10 cellular contexts compared by ENCODE assay signal in the genomic region with DNA sequence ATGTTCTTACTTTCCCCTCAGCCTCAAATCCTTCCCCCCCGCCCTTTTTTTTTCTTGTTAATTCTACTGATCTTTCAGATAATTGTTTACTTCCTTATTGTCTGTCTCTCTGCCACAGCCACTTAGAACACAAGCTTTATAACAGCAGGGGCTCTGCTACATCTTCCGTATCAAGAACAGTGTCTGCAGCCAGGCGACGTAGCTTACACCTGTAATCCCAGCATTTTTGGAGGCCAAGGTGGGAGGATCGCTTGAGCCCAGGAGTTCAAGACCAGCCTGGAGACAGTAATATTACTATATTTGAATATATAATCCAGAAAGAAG. TPM values are rescaled to one million over a fixed set of nuclear protein-coding genes. Genes with fewer than 3 reads are reported as not detected.
A peak's percentile ranks its signal among the peaks of the same experiment; 100 is the strongest.
DNase-seq lines count a peak whose midpoint lies in the region; ATAC-seq and TF ChIP-seq lines count a peak whose summit lies in the region.
"Had no signal": no experiment of that assay in that cellular context is flagged by ENCODE, and none has a peak within 500 bp of the region (broad histone marks: within the 10 kb centered on the region; RNA-seq: fewer than 3 reads in every experiment).

No MANE protein-coding gene starts in this region.

- POLR2A ChIA-PET in CD8-positive, alpha-beta T cell (lab: Charles Lee) = interaction anchor here (0.6 kb wide), 1 partner anchor 1668 kb away, joined by 4 read pairs; no protein-coding TSS in a partner anchor

- H3K27me3 ChIP-seq in CD8-positive, alpha-beta T cell (ENCODE audit: insufficient read depth, low read length) = no peaks in the 10 kb centered on the region

- no peaks in the 10 kb centered on the region for H3K27me3 Mint-ChIP-seq in CD8-positive, alpha-beta T cell (ENCODE audit: low read depth)
- peaks cover 6% of the 10 kb centered on the region for H3K27me3 Mint-ChIP-seq in brain
- H3K27me3 Mint-ChIP-seq in neural crest cell (ENCODE audit: low read depth) = no peaks in the 10 kb centered on the region

- no peaks in the 10 kb centered on the region for H3K9me3 Mint-ChIP-seq in CD8-positive, alpha-beta T cell
- H3K9me3 Mint-ChIP-seq in brain (peaks cover 0 to 4% (median 4%) of the 10 kb centered on the region in 5 experiments), neural crest cell (peaks cover 3% of the 10 kb centered on the region)

- ATAC-seq in CD8-positive, alpha-beta T cell = no peak
- ATAC-seq in HG02973 (IDR thresholded peaks at IDR 0.05; ENCODE audit: unreplicated experiment) (no peak), HG03095 (IDR thresholded peaks at IDR 0.05; ENCODE audit: unreplicated experiment) (no peak)
- ATAC-seq: activated T-cell treated with anti-CD3 and anti-CD28 coated beads, Interleukin-2, amount 50 U/mL, for 4 hours had no signal

- peaks cover 24% of the 10 kb centered on the region for H3K4me1 ChIP-seq in CD8-positive, alpha-beta T cell (ENCODE audit: insufficient read depth, low read length)

- H3K36me3 Mint-ChIP-seq in CD8-positive, alpha-beta T cell = peaks cover 9% of the 10 kb centered on the region
- H3K36me3 Mint-ChIP-seq in brain (peaks cover 39% of the 10 kb centered on the region), neural crest cell (ENCODE audit: low read depth) (peaks cover 16% of the 10 kb centered on the region)

- no peak overlapping the region for H3K4me3 Mint-ChIP-seq in CD8-positive, alpha-beta T cell
- H3K4me3 Mint-ChIP-seq in brain = peak overlapping the region in 3 of 5 experiments; percentile 32 to 67 (median 35)
- peak overlapping the region; percentile 69 for H3K4me3 Mint-ChIP-seq in neural crest cell
- H3K4me3 Mint-ChIP-seq: activated T-cell treated with anti-CD3 and anti-CD28 coated beads, Interleukin-2, amount 50 U/mL, for 4 hours had no signal

- intact Hi-C loops in CD8-positive, alpha-beta T cell (cut with DNase I, micrococcal nuclease) = no loop called here

- no peak overlapping the region for H3K4me3 ChIP-seq in CD8-positive, alpha-beta T cell (ENCODE audit: low read depth, low read length)

- TF ChIP-seq CTCF in CD8-positive, alpha-beta T cell (IDR thresholded peaks at IDR 0.05) = no peak
- TF ChIP-seq CTCF in brain (conservative IDR thresholded peaks at IDR 0.05) (no peak), neural crest cell (conservative IDR thresholded peaks at IDR 0.05) (no peak)

- H3K27ac ChIP-seq in CD8-positive, alpha-beta T cell (ENCODE audit: low read depth, low read length) = no peak overlapping the region

- no peaks in the 10 kb centered on the region for H3K36me3 ChIP-seq in CD8-positive, alpha-beta T cell (ENCODE audit: insufficient read depth, low read length)

- peak overlapping the region; percentile 56 for H3K27ac Mint-ChIP-seq in CD8-positive, alpha-beta T cell
- H3K27ac Mint-ChIP-seq in brain = peak overlapping the region in 4 of 5 experiments; percentile 39 to 85 (median 56)
- no peak overlapping the region for H3K27ac Mint-ChIP-seq in neural crest cell (ENCODE audit: unreplicated experiment)

- no peaks in the 10 kb centered on the region for H3K9me3 ChIP-seq in CD8-positive, alpha-beta T cell (ENCODE audit: low read length)

- no peak for DNase-seq in CD8-positive, alpha-beta T cell
- DNase-seq in M059J (ENCODE audit: low read depth) (peak; percentile 26), neural crest cell (ENCODE audit: low read depth, low spot score) (no peak), islet precursor cell (no peak), NCI-H1930 (lab: John Stamatoyannopoulos, UW) (no peak)
- DNase-seq: activated T-cell treated with anti-CD3 and anti-CD28 coated beads, Interleukin-2, amount 50 U/mL, for 4 hours; stimulated activated CD8-positive, alpha-beta memory T cell treated with anti-CD3 and anti-CD28 coated beads, Interleukin-4, amount 100 ng/mL, for 48 hours had no signal

- CTCF ChIA-PET in CD8-positive, alpha-beta T cell (lab: Charles Lee) = interaction anchor here (1.2 kb wide), 1 partner anchor 364 kb away, joined by 3 read pairs; no protein-coding TSS in a partner anchor

- H3K4me1 Mint-ChIP-seq in CD8-positive, alpha-beta T cell (ENCODE audit: low read depth) = peaks cover 62% of the 10 kb centered on the region
- peaks cover 81% of the 10 kb centered on the region for H3K4me1 Mint-ChIP-seq in brain
- H3K4me1 Mint-ChIP-seq in neural crest cell = peaks cover 47% of the 10 kb centered on the region

RNA-seq across cellular contexts. Expression of gene SOS2, which starts 5.4 kb away (rescaled TPM):
- total RNA-seq in CD8-positive, alpha-beta T cell = 10 to 100 TPM; 46.8 to 50.2 TPM
- total RNA-seq in M059J (2014; rRNA removed; shearing (Covaris generic)) = 12.9 and 22.8 TPM in 2 replicates
- 15.3 TPM for polyA plus RNA-seq in brain (ENCODE audit: insufficient read depth, low read depth, low replicate concordance)
- 25.9 and 26.3 TPM in 2 replicates for total RNA-seq in neural crest cell
